ENCODE assay signal across 8 cellular contexts in genomic region chrX:102899940-102900916, GRCh38. TPM values are rescaled to one million over a fixed set of nuclear protein-coding genes. Genes with fewer than 3 reads are reported as not detected.
DNase-seq lines count a peak whose midpoint lies in the region; ATAC-seq lines count a peak whose summit lies in the region.

No MANE protein-coding gene starts in this region.

- H3K4me3 Mint-ChIP-seq in CD4-positive, CD25-positive, alpha-beta regulatory T cell, result no peak overlapping the region

- H3K4me1 ChIP-seq in CD4-positive, CD25-positive, alpha-beta regulatory T cell (ENCODE audit: control insufficient read depth, insufficient read depth, low read length, poor library complexity, severe bottlenecking), result peaks cover 5% of the 10 kb centered on the region

- peak; percentile 85 for ATAC-seq in CD4-positive, CD25-positive, alpha-beta regulatory T cell (ENCODE audit: low read depth in 2 of 2)
- ATAC-seq in GM19035 (IDR thresholded peaks at IDR 0.05; ENCODE audit: unreplicated experiment) (peak; percentile 84), HG03196 (IDR thresholded peaks at IDR 0.05; ENCODE audit: unreplicated experiment) (peak; percentile 78)

- peak overlapping the region; percentile 19 for H3K4me3 ChIP-seq in CD4-positive, CD25-positive, alpha-beta regulatory T cell (ENCODE audit: low read depth, low read length)

- H3K36me3 Mint-ChIP-seq in CD4-positive, CD25-positive, alpha-beta regulatory T cell, result peaks cover 5% of the 10 kb centered on the region

- no peaks in the 10 kb centered on the region for H3K9me3 Mint-ChIP-seq in CD4-positive, CD25-positive, alpha-beta regulatory T cell

- peak overlapping the region in 1 of 3 donors; percentile 28 for H3K27ac Mint-ChIP-seq in CD4-positive, CD25-positive, alpha-beta regulatory T cell

- peak; percentile 38 to 76 (median 69) for DNase-seq in CD4-positive, CD25-positive, alpha-beta regulatory T cell
- peak; percentile 27 for DNase-seq in NCI-H526 treated with DMSO at 0.1 percent for 48 hours (lab: John Stamatoyannopoulos, UW)
- peak; percentile 78 to 81 for DNase-seq in activated CD4-positive, alpha-beta T cell treated with anti-CD3 and anti-CD28 coated beads, Interleukin-2, amount 50 U/mL, for 48 hours
- DNase-seq in effector CD8-positive, alpha-beta T cell (lab: John Stamatoyannopoulos, UW), result peak; percentile 39
- DNase-seq in mucosa of gallbladder (ENCODE audit: low spot score), result peak; percentile 66
- DNase-seq in stimulated activated CD8-positive, alpha-beta memory T cell treated with anti-CD3 and anti-CD28 coated beads, Interleukin-7, amount 100 ng/mL, for 1 hour (ENCODE audit: low read depth in 2 of 2), result peak; percentile 15 to 32

- no peaks in the 10 kb centered on the region for H3K27me3 Mint-ChIP-seq in CD4-positive, CD25-positive, alpha-beta regulatory T cell

- H3K27me3 ChIP-seq in CD4-positive, CD25-positive, alpha-beta regulatory T cell (ENCODE audit: control insufficient read depth, insufficient read depth, low read length), result no peaks in the 10 kb centered on the region

- H3K27ac ChIP-seq in CD4-positive, CD25-positive, alpha-beta regulatory T cell (ENCODE audit: insufficient read depth, low read length, poor library complexity, severe bottlenecking), result no peak overlapping the region

- H3K9me3 ChIP-seq in CD4-positive, CD25-positive, alpha-beta regulatory T cell (ENCODE audit: control insufficient read depth in 2 of 2, low read length in 2 of 2), result no peaks in the 10 kb centered on the region

- H3K4me1 Mint-ChIP-seq in CD4-positive, CD25-positive, alpha-beta regulatory T cell, result peaks cover 4 to 10% (median 6%) of the 10 kb centered on the region in 4 donors

- H3K36me3 ChIP-seq in CD4-positive, CD25-positive, alpha-beta regulatory T cell (ENCODE audit: control insufficient read depth, insufficient read depth, low read length), result no peaks in the 10 kb centered on the region

RNA-seq across cellular contexts. Expression of gene RAB40AL, which starts 36.8 kb away (rescaled TPM):
- not detected for total RNA-seq in CD4-positive, CD25-positive, alpha-beta regulatory T cell
- polyA plus RNA-seq in CD4-positive, CD25-positive, alpha-beta regulatory T cell, result not detected
- total RNA-seq in mucosa of gallbladder, result 0.63 TPM

Comparison
In these comparisons a context has a peak if more than half of its experiments do, and no peak if none do; other contexts are left out.
1. DNase-seq: peak in every context shown above with its lines; median percentile 80 in activated CD4-positive, alpha-beta T cell treated with anti-CD3 and anti-CD28 coated beads, Interleukin-2, amount 50 U/mL, for 48 hours; 69 in CD4-positive, CD25-positive, alpha-beta regulatory T cell; 66 in mucosa of gallbladder; 39 in effector CD8-positive, alpha-beta T cell; 27 in NCI-H526 treated with DMSO at 0.1 percent for 48 hours; 24 in stimulated activated CD8-positive, alpha-beta memory T cell treated with anti-CD3 and anti-CD28 coated beads, Interleukin-7, amount 100 ng/mL, for 1 hour.